11 cellular contexts compared by ENCODE assay signal in genomic region chr7:4742852-4743251, GRCh38.
A peak's percentile ranks its signal among the peaks of the same experiment; 100 is the strongest.
DNase-seq lines count a peak whose midpoint lies in the region; ATAC-seq and TF ChIP-seq lines count a peak whose summit lies in the region.
"Had no signal": no experiment of that assay in that cellular context is flagged by ENCODE, and none has a peak within 500 bp of the region (broad histone marks: within the 10 kb centered on the region; RNA-seq: fewer than 3 reads in every experiment).

No MANE protein-coding gene starts in this region.

- no peaks in the 10 kb centered on the region for H3K9me3 Mint-ChIP-seq in stimulated activated memory B cell treated with anti-CD40 and anti-IgM and Interleukin-4, amounts not matched to agents 10 μg/mL and 1 μg/mL and 100 μg/mL, for 72 hours
- H3K9me3 Mint-ChIP-seq: H9 had no signal

- no peak for ATAC-seq in stimulated activated memory B cell treated with anti-CD40 and anti-IgM and Interleukin-4, amounts not matched to agents 10 μg/mL and 1 μg/mL and 100 μg/mL, for 72 hours
- ATAC-seq in HG03095 (IDR thresholded peaks at IDR 0.05; ENCODE audit: unreplicated experiment) (no peak), HG03342 (IDR thresholded peaks at IDR 0.05; ENCODE audit: unreplicated experiment) (no peak)

- H3K27me3 Mint-ChIP-seq in stimulated activated memory B cell treated with anti-CD40 and anti-IgM and Interleukin-4, amounts not matched to agents 10 μg/mL and 1 μg/mL and 100 μg/mL, for 72 hours = no peaks in the 10 kb centered on the region

- H3K36me3 Mint-ChIP-seq in stimulated activated memory B cell treated with anti-CD40 and anti-IgM and Interleukin-4, amounts not matched to agents 10 μg/mL and 1 μg/mL and 100 μg/mL, for 72 hours = peaks cover 43% of the 10 kb centered on the region

- H3K4me3 Mint-ChIP-seq in stimulated activated memory B cell treated with anti-CD40 and anti-IgM and Interleukin-4, amounts not matched to agents 10 μg/mL and 1 μg/mL and 100 μg/mL, for 72 hours = no peak overlapping the region

- H3K27ac Mint-ChIP-seq in stimulated activated memory B cell treated with anti-CD40 and anti-IgM and Interleukin-4, amounts not matched to agents 10 μg/mL and 1 μg/mL and 100 μg/mL, for 72 hours = peak overlapping the region; percentile 91
- H3K27ac Mint-ChIP-seq: H9 had no signal

- peaks cover 75% of the 10 kb centered on the region for H3K4me1 Mint-ChIP-seq in stimulated activated memory B cell treated with anti-CD40 and anti-IgM and Interleukin-4, amounts not matched to agents 10 μg/mL and 1 μg/mL and 100 μg/mL, for 72 hours

- H3K4me3 ChIP-seq in fibroblast of mammary gland (ENCODE audit: control insufficient read depth, low read depth, low read length) = no peak overlapping the region

- DNase-seq in EL = peak; percentile 6
- peak; percentile 42 for DNase-seq in fibroblast of mammary gland (ENCODE audit: low read depth)
- DNase-seq in GDM1 (lab: John Stamatoyannopoulos, UW) = no peak
- no peak for DNase-seq in NCI-H524 treated with DMSO at 0.1 percent for 48 hours (lab: John Stamatoyannopoulos, UW)
- DNase-seq: erythroblast, H9, NCI-H2029 treated with DMSO at 0.1 percent for 48 hours had no signal

- TF ChIP-seq CTCF in VCaP (conservative IDR thresholded peaks at IDR 0.05) = no peak
- no peak for TF ChIP-seq CTCF in fibroblast of mammary gland (conservative IDR thresholded peaks at IDR 0.05; ENCODE audit: control insufficient read depth, insufficient read depth, low read depth, low read length)

- peak overlapping the region; percentile 71; the same call in 1 of the 2 replicates for H3K27ac ChIP-seq in VCaP

Comparison
In these comparisons a context has a peak if more than half of its experiments do, and no peak if none do; other contexts are left out.
1. DNase-seq: peak in EL (single experiment) and fibroblast of mammary gland (single experiment); none in GDM1 (single experiment) and NCI-H524 treated with DMSO at 0.1 percent for 48 hours (single experiment).